In the genomic region with DNA sequence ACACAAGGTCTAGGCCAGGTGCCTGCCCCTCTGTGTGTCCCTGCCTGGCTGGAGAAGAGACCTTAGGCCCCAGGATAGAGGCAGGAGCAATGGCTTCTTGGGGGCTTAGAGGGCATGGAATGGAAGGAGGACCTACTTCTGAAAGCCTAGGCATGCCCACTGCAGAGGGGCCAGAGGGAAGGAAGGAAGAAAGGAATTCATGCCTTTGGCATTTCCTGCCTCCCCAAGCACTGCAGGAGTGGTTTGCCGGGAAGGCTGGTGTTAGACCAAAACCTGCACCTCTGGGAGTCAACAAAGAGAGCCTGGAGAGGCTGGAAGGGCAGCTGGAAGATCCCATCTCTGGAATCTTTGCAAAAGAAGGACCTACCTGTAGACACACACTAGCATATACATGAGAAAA, we compare ENCODE assay signal across 2 cellular contexts.
A peak's percentile ranks its signal among the peaks of the same experiment; 100 is the strongest.
TF ChIP-seq lines count a peak whose summit lies in the region.

No MANE protein-coding gene starts in this region.

TF ChIP-seq in IMR-90, 13 proteins besides CTCF, POLR2A, EP300 and RAD21:
- TF ChIP-seq CEBPB (IDR thresholded peaks at IDR 0.05; ENCODE audit: low read depth, low read length) (no peak), MAFK (IDR thresholded peaks at IDR 0.05; ENCODE audit: low read depth, low read length) (no peak)
- TF ChIP-seq, protein P1, sequence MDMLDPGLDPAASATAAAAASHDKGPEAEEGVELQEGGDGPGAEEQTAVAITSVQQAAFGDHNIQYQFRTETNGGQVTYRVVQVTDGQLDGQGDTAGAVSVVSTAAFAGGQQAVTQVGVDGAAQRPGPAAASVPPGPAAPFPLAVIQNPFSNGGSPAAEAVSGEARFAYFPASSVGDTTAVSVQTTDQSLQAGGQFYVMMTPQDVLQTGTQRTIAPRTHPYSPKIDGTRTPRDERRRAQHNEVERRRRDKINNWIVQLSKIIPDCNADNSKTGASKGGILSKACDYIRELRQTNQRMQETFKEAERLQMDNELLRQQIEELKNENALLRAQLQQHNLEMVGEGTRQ (IDR thresholded peaks at IDR 0.05; ENCODE audit: low read depth, low read length) = no peak
TF ChIP-seq in IMR-90: peak in this region for 0.

TF ChIP-seq in endothelial cell of umbilical vein, 7 proteins besides CTCF, POLR2A, EP300 and RAD21:
- TF ChIP-seq, protein P2, sequence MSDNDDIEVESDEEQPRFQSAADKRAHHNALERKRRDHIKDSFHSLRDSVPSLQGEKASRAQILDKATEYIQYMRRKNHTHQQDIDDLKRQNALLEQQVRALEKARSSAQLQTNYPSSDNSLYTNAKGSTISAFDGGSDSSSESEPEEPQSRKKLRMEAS (IDR thresholded peaks at IDR 0.05; ENCODE audit: insufficient read depth, insufficient read length) = no peak
- TF ChIP-seq POLR2AphosphoS5 (IDR thresholded peaks at IDR 0.05; ENCODE audit: insufficient read depth, low read depth, low read length) = no peak
- peak; percentile 47 for TF ChIP-seq JUN (IDR thresholded peaks at IDR 0.05; ENCODE audit: borderline replicate concordance, insufficient read depth, insufficient read length, low read depth)
- TF ChIP-seq GATA2 (IDR thresholded peaks at IDR 0.05; ENCODE audit: insufficient read depth, insufficient read length, low read depth, low read length) = no peak
- TF ChIP-seq MYC (IDR thresholded peaks at IDR 0.05; ENCODE audit: low read depth, low read length) = no peak
- TF ChIP-seq EZH2 (IDR thresholded peaks at IDR 0.05; ENCODE audit: borderline replicate concordance, low read depth, low read length, severe bottlenecking) = no peak
